ENCODE assay signal across 8 cellular contexts in genomic region chr5:41870621-41871048, GRCh38. TPM values are rescaled to one million over a fixed set of nuclear protein-coding genes. Genes with fewer than 3 reads are reported as not detected.
DNase-seq lines count a peak whose midpoint lies in the region; ATAC-seq and TF ChIP-seq lines count a peak whose summit lies in the region.

No MANE protein-coding gene starts in this region.

- no peaks in the 10 kb centered on the region for H3K9me3 ChIP-seq in SJSA1 (replicated peaks)

- H3K4me3 ChIP-seq in SJSA1 = peak overlapping the region; percentile 61
- peak overlapping the region; percentile 74 for H3K4me3 ChIP-seq in fibroblast of pulmonary artery (replicated peaks; ENCODE audit: low read depth, low read length)
- H3K4me3 ChIP-seq in rectal smooth muscle tissue (ENCODE audit: low read length) = peak overlapping the region; percentile 88

- H3K27ac ChIP-seq in SJSA1 (peak overlapping the region; percentile 35), rectal smooth muscle tissue (ENCODE audit: low read depth, low read length) (peak overlapping the region; percentile 91)

- ATAC-seq in GM21515 (IDR thresholded peaks at IDR 0.05; ENCODE audit: unreplicated experiment) = no peak

- DNase-seq in GM10248 (ENCODE audit: extremely low spot score) (peak; percentile 12), SJSA1 (ENCODE audit: low read depth in 1 of 2, low spot score in 2 of 2) (no peak), fibroblast of pulmonary artery (ENCODE audit: low read depth) (no peak), cerebellar cortex (ENCODE audit: low spot score) (no peak), GOT3 (lab: John Stamatoyannopoulos, UW) (no peak), posterior vena cava (ENCODE audit: low spot score) (no peak)

- H3K9ac ChIP-seq in rectal smooth muscle tissue (ENCODE audit: low read length) = peak overlapping the region; percentile 60

- TF ChIP-seq CTCF in GM10248 (IDR thresholded peaks at IDR 0.05; ENCODE audit: control extremely low read depth, extremely low read depth, low read depth, missing control alignments) (no peak), fibroblast of pulmonary artery (IDR thresholded peaks at IDR 0.05; ENCODE audit: low read length, missing control alignments) (no peak)

- CTCF ChIA-PET in GM10248 (lab: Yijun Ruan, JAX) = interaction anchor here (0.6 to 1.6 kb wide), 5 partner anchors 14 to 1609 kb away, joined by 3 to 5 read pairs (median 3); no protein-coding TSS in a partner anchor

- H3K27me3 ChIP-seq in SJSA1 (replicated peaks) (no peaks in the 10 kb centered on the region), rectal smooth muscle tissue (ENCODE audit: control insufficient read depth, insufficient read depth, low read length) (no peaks in the 10 kb centered on the region)

- H3K36me3 ChIP-seq in SJSA1 (no peaks in the 10 kb centered on the region), rectal smooth muscle tissue (ENCODE audit: control insufficient read depth, insufficient read depth, low read length) (no peaks in the 10 kb centered on the region)

- POLR2A ChIA-PET in GM10248 (lab: Yijun Ruan, JAX) = interaction anchor here (1.6 kb wide), 1 partner anchor 33 kb away, joined by 10 read pairs; the partner anchor contains the start of gene RIMOC1

- intact Hi-C loops in posterior vena cava (cut with DNase I) = loop anchor here (5.0 to 10.0 kb wide), 2 partner anchors 54 to 1167 kb away; partner anchors contain the start of gene FBXO4 (in 1 of the 2)

- H3K4me1 ChIP-seq in SJSA1 (replicated peaks) (peaks cover 14% of the 10 kb centered on the region), rectal smooth muscle tissue (ENCODE audit: control insufficient read depth, insufficient read depth, low read length) (no peaks in the 10 kb centered on the region)

RNA-seq across cellular contexts. Expression of gene OXCT1, which starts 0.4 kb away (rescaled TPM):
- total RNA-seq in SJSA1 (2014; rRNA removed; shearing (Covaris generic)) = 42.7 and 48.7 TPM in 2 replicates
- 10 to 100 TPM; 44.0 to 44.2 TPM for total RNA-seq in posterior vena cava

RNA-seq across cellular contexts. Expression of gene RIMOC1, which starts 33.5 kb away (rescaled TPM):
- 15.3 and 19.9 TPM in 2 replicates for total RNA-seq in SJSA1 (2014; rRNA removed; shearing (Covaris generic))
- 10 to 100 TPM; 31.1 to 33.7 TPM for total RNA-seq in posterior vena cava

RNA-seq across cellular contexts. Expression of gene FBXO4, which starts 54.4 kb away (rescaled TPM):
- total RNA-seq in SJSA1 (2014; rRNA removed; shearing (Covaris generic)) = 12.5 and 29.3 TPM in 2 replicates
- 10 to 100 TPM; 10.9 to 14.3 TPM for total RNA-seq in posterior vena cava
